8 cellular contexts compared by ENCODE assay signal in genomic region chr12:92784795-92785562, GRCh38.
DNase-seq lines count a peak whose midpoint lies in the region; ATAC-seq, FAIRE-seq and TF ChIP-seq lines count a peak whose summit lies in the region.

No MANE protein-coding gene starts in this region.

- TF ChIP-seq CTCF in CD8-positive, alpha-beta T cell (IDR thresholded peaks at IDR 0.05), result peak; percentile 61
- peak in 2 of 3 experiments; percentile 51 to 67; a peak in 2 of 4 replicates for TF ChIP-seq CTCF in H1 (IDR thresholded peaks at IDR 0.05; ENCODE audit: control extremely low read depth in 1 of 3, insufficient read depth in 1 of 3, low read depth in 1 of 3, low read length in 3 of 3)

- no peaks in the 10 kb centered on the region for H4K20me1 ChIP-seq in H1 (replicated peaks in 1 of 2; ENCODE audit: control insufficient read depth in 1 of 2, insufficient read depth in 2 of 2, low read length in 2 of 2)

- no peak overlapping the region for H4K5ac ChIP-seq in H1 (ENCODE audit: insufficient read length, low read depth, low read length)

- no peak for TF ChIP-seq POLR2A in H1 (IDR thresholded peaks at IDR 0.05; ENCODE audit: control extremely low read depth in 1 of 2, low read depth in 2 of 2, low read length in 2 of 2)

- H3K4me1 Mint-ChIP-seq in CD8-positive, alpha-beta T cell (ENCODE audit: low read depth), result peaks cover 11% of the 10 kb centered on the region

- intact Hi-C loops in CD8-positive, alpha-beta T cell (cut with DNase I, micrococcal nuclease), result loop anchor here (1.0 to 10.0 kb wide), 11 partner anchors 142 to 1420 kb away; partner anchors contain the start of genes EEA1 (in 2 of the 2) and SOCS2 (in 1 of the 2)

- H4K91ac ChIP-seq in H1 (replicated peaks; ENCODE audit: insufficient read length, low read length) (no peak overlapping the region), mesenchymal stem cell (ENCODE audit: low read length) (no peak overlapping the region)

- no peak overlapping the region for H3K18ac ChIP-seq in H1 (ENCODE audit: extremely low read depth, low read length)
- H3K18ac ChIP-seq in mesenchymal stem cell (ENCODE audit: low read depth in 1 of 2, low read length in 2 of 2), result no peak overlapping the region

- H3K4me1 ChIP-seq in CD8-positive, alpha-beta T cell (ENCODE audit: insufficient read depth, low read length), result no peaks in the 10 kb centered on the region
- no peaks in the 10 kb centered on the region for H3K4me1 ChIP-seq in SJCRH30
- no peaks in the 10 kb centered on the region; a peak in 1 of 7 replicates for H3K4me1 ChIP-seq in H1 (replicated peaks in 1 of 4; ENCODE audit: control insufficient read depth in 3 of 4, insufficient read depth in 4 of 4, low read length in 3 of 4)
- H3K4me1 ChIP-seq in mesenchymal stem cell (ENCODE audit: control insufficient read depth, insufficient read depth, low read depth, low read length), result no peaks in the 10 kb centered on the region

- peak; percentile 91 to 92 for TF ChIP-seq RAD21 in H1 (IDR thresholded peaks at IDR 0.05 in 1 of 2, conservative IDR thresholded peaks at IDR 0.05 in 1 of 2; ENCODE audit: low read depth in 2 of 2, low read length in 2 of 2)

- H3K4ac ChIP-seq in H1 (replicated peaks; ENCODE audit: insufficient read length, low read depth, low read length) (no peak overlapping the region), mesenchymal stem cell (ENCODE audit: low read depth in 1 of 2, low read length in 2 of 2) (no peak overlapping the region)

- H3K9me3 Mint-ChIP-seq in CD8-positive, alpha-beta T cell, result no peaks in the 10 kb centered on the region

- H3K56ac ChIP-seq in H1 (replicated peaks; ENCODE audit: insufficient read length, low read depth, low read length), result no peak overlapping the region

- peak; percentile 99 for ATAC-seq in CD8-positive, alpha-beta T cell
- ATAC-seq in GM18519 (IDR thresholded peaks at IDR 0.05; ENCODE audit: low FRiP score, unreplicated experiment) (peak; percentile 95), HG02885 (IDR thresholded peaks at IDR 0.05; ENCODE audit: poor library complexity, unreplicated experiment) (peak; percentile 98)

- H3K9ac ChIP-seq in H1 (replicated peaks in 1 of 4; ENCODE audit: extremely low read depth in 1 of 4, low read depth in 3 of 4, low read length in 3 of 4), result no peak overlapping the region
- H3K9ac ChIP-seq in mesenchymal stem cell (ENCODE audit: low read length), result peak overlapping the region; percentile 78

- H2BK20ac ChIP-seq in H1 (ENCODE audit: low read length), result no peak overlapping the region

- CTCF ChIA-PET in CD8-positive, alpha-beta T cell (lab: Charles Lee), result interaction anchor here (0.6 to 5.4 kb wide), 28 partner anchors 11 to 1403 kb away, joined by 3 to 45 read pairs (median 3); partner anchors contain the start of gene EEA1
- CTCF ChIA-PET in H1 (lab: Charles Lee; ENCODE audit: partially characterized antibody), result interaction anchor here (0.6 to 2.0 kb wide), 25 partner anchors 10 to 1175 kb away, joined by 3 to 13 read pairs (median 4); partner anchors contain the start of gene EEA1

- no peaks in the 10 kb centered on the region for H3K79me1 ChIP-seq in H1 (ENCODE audit: low read depth, low read length)
- H3K79me1 ChIP-seq in mesenchymal stem cell (replicated peaks; ENCODE audit: low read length, poor library complexity, severe bottlenecking), result peaks cover 2% of the 10 kb centered on the region

- peak; percentile 85 for FAIRE-seq in H1 (lab: Jason Lieb, UNC)

- no peak overlapping the region for H3K23ac ChIP-seq in H1 (ENCODE audit: insufficient read length)
- H3K23ac ChIP-seq in mesenchymal stem cell (ENCODE audit: low read length in 2 of 2), result no peak overlapping the region

- peak in 1 of 7 experiments; percentile 28 for DNase-seq in CD8-positive, alpha-beta T cell
- DNase-seq in NCI-H128 (lab: John Stamatoyannopoulos, UW; ENCODE audit: unreplicated experiment) (peak; percentile 52), SJCRH30 (peak; percentile 45 to 83), H1 (ENCODE audit: low read depth in 1 of 2, low spot score in 2 of 2) (peak in 1 of 2 experiments; percentile 19), mesenchymal stem cell (peak; percentile 79), mesenteric fat pad (ENCODE audit: low spot score) (no peak)

- H4K8ac ChIP-seq in H1 (ENCODE audit: extremely low read depth, insufficient read depth, low read length) (no peak overlapping the region), mesenchymal stem cell (ENCODE audit: low read length) (no peak overlapping the region)

- H3K4me2 ChIP-seq in H1 (ENCODE audit: insufficient read depth in 1 of 2, low read depth in 2 of 2, low read length in 2 of 2) (no peak overlapping the region), mesenchymal stem cell (ENCODE audit: low read length, poor library complexity, severe bottlenecking) (no peak overlapping the region)

- H2AK5ac ChIP-seq in H1 (ENCODE audit: low read depth, low read length), result no peak overlapping the region
- H2AK5ac ChIP-seq in mesenchymal stem cell (ENCODE audit: low read length, severe bottlenecking), result peak overlapping the region; percentile 78

- H3K4me3 Mint-ChIP-seq in CD8-positive, alpha-beta T cell, result no peak overlapping the region

- no peak overlapping the region for H3K4me3 ChIP-seq in CD8-positive, alpha-beta T cell (ENCODE audit: low read depth, low read length)
- H3K4me3 ChIP-seq in SJCRH30 (no peak overlapping the region), H1 (ENCODE audit: extremely low read depth in 1 of 4, insufficient read depth in 2 of 4, low read depth in 3 of 4, low read length in 4 of 4) (no peak overlapping the region), mesenchymal stem cell (ENCODE audit: insufficient read depth in 1 of 2, low read depth in 1 of 2, low read length in 2 of 2) (no peak overlapping the region)

- H3K9me3 ChIP-seq in CD8-positive, alpha-beta T cell (ENCODE audit: low read length), result no peaks in the 10 kb centered on the region
- H3K9me3 ChIP-seq in SJCRH30 (replicated peaks) (no peaks in the 10 kb centered on the region), H1 (ENCODE audit: insufficient read depth in 2 of 2, low read depth in 1 of 2, low read length in 1 of 2) (no peaks in the 10 kb centered on the region), mesenchymal stem cell (ENCODE audit: control insufficient read depth, low read length) (no peaks in the 10 kb centered on the region)

- no peaks in the 10 kb centered on the region for H3K79me2 ChIP-seq in H1 (ENCODE audit: control insufficient read depth in 1 of 2, insufficient read depth in 2 of 2, low read length in 2 of 2)

- H3K14ac ChIP-seq in H1 (ENCODE audit: insufficient read length) (no peak overlapping the region), mesenchymal stem cell (ENCODE audit: low read length in 2 of 2) (no peak overlapping the region)

- no peak overlapping the region for H2AFZ ChIP-seq in H1 (ENCODE audit: low read length)
- no peak overlapping the region for H2AFZ ChIP-seq in mesenchymal stem cell (ENCODE audit: low read depth, low read length)

- no peak overlapping the region for H3K27ac ChIP-seq in CD8-positive, alpha-beta T cell (ENCODE audit: low read depth, low read length)
- no peak overlapping the region for H3K27ac ChIP-seq in SJCRH30
- no peak overlapping the region for H3K27ac ChIP-seq in H1 (ENCODE audit: low read depth, low read length)
- H3K27ac ChIP-seq in mesenchymal stem cell (ENCODE audit: low read length, poor library complexity, severe bottlenecking), result peak overlapping the region; percentile 72

- peaks cover 33% of the 10 kb centered on the region for H3K36me3 Mint-ChIP-seq in CD8-positive, alpha-beta T cell

- WGBS in H1 (ENCODE audit: extremely low coverage in 1 of 2, insufficient coverage in 1 of 2, insufficient read length in 1 of 2, insufficient replicate concordance in 2 of 2, low coverage in 1 of 2, low lambda C conversion rate in 2 of 2, missing lambda C conversion rate in 1 of 2), 2 experiments, result 74% methylated on average over 1 of the region's 1 CpG; no CpG with 5 or more reads in 1 of the 2 experiments
- 92% methylated on average over 1 of the region's 1 CpG for WGBS in mesenchymal stem cell

- POLR2A ChIA-PET in CD8-positive, alpha-beta T cell (lab: Charles Lee), result interaction anchor here (1.0 kb wide), 1 partner anchor 612 kb away, joined by 3 read pairs; no protein-coding TSS in a partner anchor
- POLR2A ChIA-PET in H1 (lab: Charles Lee; ENCODE audit: partially characterized antibody), result no interaction called here

- peaks cover 3% of the 10 kb centered on the region for H3K36me3 ChIP-seq in CD8-positive, alpha-beta T cell (ENCODE audit: insufficient read depth, low read length)
- H3K36me3 ChIP-seq in SJCRH30 (no peaks in the 10 kb centered on the region), H1 (ENCODE audit: control insufficient read depth in 2 of 4, insufficient read depth in 4 of 4, low read length in 3 of 4) (no peaks in the 10 kb centered on the region; a peak in 1 of 8 replicates), mesenchymal stem cell (ENCODE audit: control insufficient read depth in 1 of 2, insufficient read depth in 2 of 2, low read depth in 1 of 2, low read length in 2 of 2) (peaks cover 0 to 70% of the 10 kb centered on the region in 2 experiments)

- H2BK5ac ChIP-seq in H1 (ENCODE audit: low read depth, low read length) (no peak overlapping the region), mesenchymal stem cell (ENCODE audit: low read depth, low read length, poor library complexity, severe bottlenecking) (no peak overlapping the region)

- H3K27me3 ChIP-seq in CD8-positive, alpha-beta T cell (ENCODE audit: insufficient read depth, low read length), result no peaks in the 10 kb centered on the region
- H3K27me3 ChIP-seq in SJCRH30, result no peaks in the 10 kb centered on the region
- no peaks in the 10 kb centered on the region for H3K27me3 ChIP-seq in H1 (replicated peaks in 1 of 4; ENCODE audit: control insufficient read depth in 3 of 4, extremely low read depth in 1 of 4, insufficient read depth in 3 of 4, low read length in 3 of 4)
- no peaks in the 10 kb centered on the region for H3K27me3 ChIP-seq in mesenchymal stem cell (ENCODE audit: control insufficient read depth in 1 of 2, insufficient read depth in 1 of 2, low read length in 2 of 2)

- no peak overlapping the region for H2BK120ac ChIP-seq in H1 (replicated peaks; ENCODE audit: low read depth, low read length)
- no peak overlapping the region for H2BK120ac ChIP-seq in mesenchymal stem cell (ENCODE audit: low read depth, low read length)

- no peak overlapping the region for H2BK12ac ChIP-seq in H1 (ENCODE audit: low read depth, low read length)
- no peak overlapping the region for H2BK12ac ChIP-seq in mesenchymal stem cell (ENCODE audit: low read length in 2 of 2)

- H3K23me2 ChIP-seq in H1 (ENCODE audit: low read depth, low read length), result no peaks in the 10 kb centered on the region

- H3K27ac Mint-ChIP-seq in CD8-positive, alpha-beta T cell, result no peak overlapping the region

- H2BK15ac ChIP-seq in H1 (ENCODE audit: low read length), result no peak overlapping the region
- no peak overlapping the region for H2BK15ac ChIP-seq in mesenchymal stem cell (ENCODE audit: low read depth, poor library complexity, severe bottlenecking)

- no peaks in the 10 kb centered on the region for H3K27me3 Mint-ChIP-seq in CD8-positive, alpha-beta T cell (ENCODE audit: low read depth)

- TF ChIP-seq EP300 in H1 (IDR thresholded peaks at IDR 0.05; ENCODE audit: borderline replicate concordance in 1 of 2, low read depth in 2 of 2, low read length in 2 of 2), result no peak

TF ChIP-seq in H1, 55 proteins besides CTCF, POLR2A, EP300 and RAD21 (continues in another document):
- TF ChIP-seq TAF7 (optimal IDR thresholded peaks at IDR 0.05; ENCODE audit: borderline replicate concordance, low read depth, low read length) (no peak), NRF1 (IDR thresholded peaks at IDR 0.05; ENCODE audit: low read depth, low read length) (no peak)
